Comparison of ENCODE assay signal across 7 cellular contexts in the genomic region with DNA sequence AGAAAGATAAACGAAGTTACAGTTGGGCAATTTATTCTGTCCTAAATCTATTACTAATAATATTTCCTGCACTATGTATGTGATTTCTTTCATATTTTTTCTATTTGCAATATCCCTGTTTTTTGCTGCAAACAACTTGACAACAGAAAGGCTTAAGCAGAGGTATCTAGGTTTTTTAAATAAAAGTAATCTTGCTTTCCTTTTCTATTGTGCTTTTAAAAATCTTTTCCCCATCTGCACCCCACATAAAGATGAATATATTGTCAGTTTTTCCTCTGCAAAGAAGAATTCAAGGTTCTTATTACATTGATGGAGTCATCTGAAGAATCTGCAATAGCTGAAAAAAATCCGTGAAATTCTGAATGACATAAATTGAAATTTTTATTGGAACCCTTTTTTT. TPM values are rescaled to one million over a fixed set of nuclear protein-coding genes. Genes with fewer than 3 reads are reported as not detected.
DNase-seq lines count a peak whose midpoint lies in the region; ATAC-seq and TF ChIP-seq lines count a peak whose summit lies in the region.

No MANE protein-coding gene starts in this region.

- TF ChIP-seq RAD21 in HCT116 (IDR thresholded peaks at IDR 0.05; ENCODE audit: low read depth) = no peak

- no peak for DNase-seq in HCT116 (ENCODE audit: low read depth, low spot score)
- DNase-seq in right cardiac atrium = no peak
- no peak for DNase-seq in spleen
- no peak for DNase-seq in foreskin melanocyte
- DNase-seq in AG08396 (ENCODE audit: low spot score) = no peak

- H3K9ac ChIP-seq in HCT116 (ENCODE audit: low read length) = no peak overlapping the region

- TF ChIP-seq CTCF in HCT116 (IDR thresholded peaks at IDR 0.05 in 2 of 3, conservative IDR thresholded peaks at IDR 0.05 in 1 of 3; ENCODE audit: borderline replicate concordance in 1 of 3, insufficient read depth in 1 of 3, low read depth in 2 of 3, low read length in 2 of 3) (no peak), VCaP (conservative IDR thresholded peaks at IDR 0.05) (no peak), spleen (IDR thresholded peaks at IDR 0.05 in 8 of 11, conservative IDR thresholded peaks at IDR 0.05 in 3 of 11) (no peak)

- CTCF ChIA-PET in HCT116 (lab: Charles Lee) = interaction anchor here (1.5 to 1.6 kb wide), 2 partner anchors 8 to 17 kb away, joined by 7 to 8 read pairs; partner anchors contain the start of gene BRMS1L

- H3K9me3 ChIP-seq in HCT116 (ENCODE audit: control insufficient read depth in 1 of 2, insufficient read depth in 1 of 2, low read depth in 1 of 2, low read length in 2 of 2) = no peaks in the 10 kb centered on the region
- no peaks in the 10 kb centered on the region for H3K9me3 ChIP-seq in right cardiac atrium (ENCODE audit: control insufficient read depth, low read length)
- H3K9me3 ChIP-seq in spleen = no peaks in the 10 kb centered on the region

- no peak for TF ChIP-seq POLR2A in HCT116 (IDR thresholded peaks at IDR 0.05; ENCODE audit: borderline replicate concordance, extremely low read depth, insufficient read depth, insufficient read length)
- no peak for TF ChIP-seq POLR2A in spleen (IDR thresholded peaks at IDR 0.05)

- peaks cover 32% of the 10 kb centered on the region for H3K79me2 ChIP-seq in HCT116 (ENCODE audit: insufficient read depth, low read length)

- POLR2A ChIA-PET in HCT116 (lab: Charles Lee) = interaction anchor here (1.1 to 3.0 kb wide), 2 partner anchors 8 to 17 kb away, joined by 6 to 10 read pairs; partner anchors contain the start of gene BRMS1L

- H3K27me3 ChIP-seq in HCT116 (ENCODE audit: insufficient read depth, low read length) (no peaks in the 10 kb centered on the region), right cardiac atrium (ENCODE audit: control insufficient read depth, insufficient read depth) (no peaks in the 10 kb centered on the region), spleen (replicated peaks in 1 of 7) (no peaks in the 10 kb centered on the region)

- RAD21 ChIA-PET in HCT116 (lab: Charles Lee; ENCODE audit: low non-redundant PET in 1 of 2, low total read pairs in 2 of 2, uncharacterized antibody in 2 of 2, unreplicated experiment in 2 of 2) = interaction anchor here in 1 of 2 experiments (0.6 to 1.0 kb wide), 2 partner anchors 122 to 369 kb away, joined by 3 to 4 read pairs; no protein-coding TSS in a partner anchor

- H3K4me2 ChIP-seq in HCT116 (ENCODE audit: low read length) = peak overlapping the region; percentile 93

- 21% methylated on average over 2 of the region's 2 CpGs for WGBS in right cardiac atrium
- WGBS in spleen, 5 donors = 23 to 28% (median 23%) methylated on average over 2 of the region's 2 CpGs

- intact Hi-C loops in HCT116 (cut with micrococcal nuclease) (no loop called here), right cardiac atrium (cut with DNase I) (no loop called here), spleen (cut with DNase I; ENCODE audit: low total_unique reads) (no loop called here)

- H3K4me1 ChIP-seq in HCT116 (ENCODE audit: control insufficient read depth in 1 of 2, insufficient read depth in 2 of 2, low read length in 2 of 2) (peaks cover 8 to 10% of the 10 kb centered on the region in 2 experiments; a peak in 3 of 4 replicates), right cardiac atrium (ENCODE audit: control insufficient read depth, insufficient read depth, low read length) (peaks cover 1% of the 10 kb centered on the region), spleen (peaks cover 6 to 40% (median 26%) of the 10 kb centered on the region in 6 donors)

- ATAC-seq in HCT116 = no peak
- no peak for ATAC-seq in right cardiac atrium
- ATAC-seq in HG03457 (IDR thresholded peaks at IDR 0.05; ENCODE audit: unreplicated experiment) = no peak

- peak overlapping the region in 1 of 2 experiments; percentile 82; a peak in 2 of 4 replicates for H3K4me3 ChIP-seq in HCT116 (replicated peaks in 1 of 2; ENCODE audit: low read depth in 1 of 2, low read length in 2 of 2)
- peak overlapping the region; percentile 72 for H3K4me3 ChIP-seq in right cardiac atrium (ENCODE audit: low read length)
- peak overlapping the region in 5 of 8 donors; percentile 57 to 84 (median 64) for H3K4me3 ChIP-seq in spleen

- no TSS peak for BruUV-seq in HCT116 (replicated peaks; lab: Mats Ljungman, UMichigan)

- H2AFZ ChIP-seq in HCT116 (ENCODE audit: low read depth, low read length, poor library complexity, severe bottlenecking) = peak overlapping the region; percentile 94

- H3K36me3 ChIP-seq in HCT116 (ENCODE audit: control insufficient read depth in 1 of 2, insufficient read depth in 2 of 2, low read length in 2 of 2) = no peaks in the 10 kb centered on the region
- H3K36me3 ChIP-seq in spleen = peaks cover 0 to 2% (median 0%) of the 10 kb centered on the region in 6 donors

- H3K27ac ChIP-seq in HCT116 (ENCODE audit: low read depth, low read length) (peak overlapping the region; percentile 89; the same call in 1 of the 2 replicates), VCaP (peak overlapping the region; percentile 90; the same call in 1 of the 2 replicates), right cardiac atrium (ENCODE audit: low read length) (no peak overlapping the region), spleen (peak overlapping the region; percentile 84 to 94 (median 91))

- H4K20me1 ChIP-seq in HCT116 (ENCODE audit: insufficient read depth) = no peaks in the 10 kb centered on the region

- no peaks in the 10 kb centered on the region for H3K9me2 ChIP-seq in HCT116 (ENCODE audit: insufficient read depth)

TF ChIP-seq in HCT116, 20 proteins besides CTCF, POLR2A, EP300 and RAD21:
- TF ChIP-seq POLR2AphosphoS5 (IDR thresholded peaks at IDR 0.05; ENCODE audit: low read depth, low read length) (no peak), FOSL1 (IDR thresholded peaks at IDR 0.05; ENCODE audit: low read depth) (no peak)
TF ChIP-seq in HCT116: peak in this region for 0.

RNA-seq across cellular contexts. Expression of gene RALGAPA1, which starts 0.5 kb away (rescaled TPM):
- total RNA-seq in HCT116 (2021; ENCODE audit: unreplicated experiment) = 29.3 TPM
- polyA plus RNA-seq in HCT116 (2012) = 5.4 and 6.6 TPM in 2 replicates
- total RNA-seq in right cardiac atrium = 10 to 100 TPM; 35.1 to 47.4 (median 41.2) TPM
- polyA plus RNA-seq in right cardiac atrium = 11.6 TPM
- 10 to 100 TPM; 42.7 to 76.0 (median 60.0) TPM for total RNA-seq in spleen
- 10 to 100 TPM in 2 of 3 donors, 1 to 10 TPM in 1; 9.7 to 12.4 (median 11.3) TPM for polyA plus RNA-seq in spleen

RNA-seq across cellular contexts. Expression of gene BRMS1L, which starts 16.5 kb away (rescaled TPM):
- total RNA-seq in HCT116 (2021; ENCODE audit: unreplicated experiment) (6.2 TPM), right cardiac atrium (10 to 100 TPM; 14.2 to 15.8 (median 14.8) TPM), spleen (1 to 10 TPM; 3.8 to 8.0 (median 6.3) TPM)
- 1.8 and 2.7 TPM in 2 replicates for polyA plus RNA-seq in HCT116 (2012)
- polyA plus RNA-seq in right cardiac atrium (9.3 TPM), spleen (1 to 10 TPM; 1.9 to 5.6 (median 2.6) TPM)
